In the genomic region with DNA sequence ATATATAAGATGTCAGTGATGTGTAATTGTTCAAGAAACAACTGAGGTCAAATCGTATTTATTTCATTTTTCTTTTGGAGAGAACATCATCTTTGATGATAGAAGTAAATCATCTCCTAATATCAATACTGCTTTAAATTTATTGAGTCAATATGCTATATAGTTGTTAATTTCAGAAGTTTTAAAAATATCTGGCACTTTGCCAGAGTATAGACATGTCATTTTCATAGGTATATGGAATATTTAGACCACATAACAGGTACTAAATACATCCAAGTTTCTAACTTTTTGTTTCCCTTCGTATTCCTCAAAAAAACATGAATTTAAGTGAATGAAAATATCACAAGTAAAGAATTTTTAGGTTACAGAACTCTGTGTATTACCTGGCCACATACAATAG, we compare ENCODE assay signal across 25 cellular contexts.
DNase-seq lines count a peak whose midpoint lies in the region; ATAC-seq, FAIRE-seq and TF ChIP-seq lines count a peak whose summit lies in the region.
"Had no signal": no experiment of that assay in that cellular context is flagged by ENCODE, and none has a peak within 500 bp of the region (broad histone marks: within the 10 kb centered on the region; RNA-seq: fewer than 3 reads in every experiment).

No MANE protein-coding gene starts in this region.

- CTCF ChIA-PET in K562 (lab: Yijun Ruan, JAX; ENCODE audit: low intra/inter-chr PET ratio): interaction anchor here (3.8 kb wide), 1 partner anchor 740 kb away, joined by 24 read pairs; no protein-coding TSS in a partner anchor

- WGBS in K562 (ENCODE audit: insufficient coverage, low coverage, missing lambda C conversion rate): 3% methylated on average over 2 of the region's 2 CpGs
- WGBS in pancreas, 2 donors: 49 to 70% methylated on average over 2 of the region's 2 CpGs

- no peak for TF ChIP-seq EP300 in K562 (IDR thresholded peaks at IDR 0.05; ENCODE audit: low read length)

- H3K36me3 ChIP-seq in K562 (ENCODE audit: control insufficient read depth, insufficient read depth, low read length) (no peaks in the 10 kb centered on the region), pancreas (no peaks in the 10 kb centered on the region)
- H3K36me3 ChIP-seq: BE2C, BLaER1 had no signal

- POLR2A ChIA-PET in K562 (lab: Yijun Ruan, JAX): no interaction called here

- DNase-seq in H54 (ENCODE audit: insufficient read length, low spot score) (no peak), K562 (ENCODE audit: extremely low read depth in 1 of 4, low spot score in 3 of 4) (no peak), pancreas (no peak), MV-4-11 (lab: John Stamatoyannopoulos, UW) (no peak)
- DNase-seq in stimulated activated CD4-positive, alpha-beta T cell treated with anti-CD3 and anti-CD28 coated beads, Interleukin-12 subunit alpha, Interleukin-12 subunit beta, amount 100 ng/mL, for 4 hours: no peak
- DNase-seq: 8988T; ACHN; BE2C; C1 segment of cervical spinal cord; CD4-positive, alpha-beta memory T cell; CD4-positive, CD25-positive, alpha-beta regulatory T cell; CD8-positive, alpha-beta memory T cell; COR-L47; DMS 273 treated with DMSO at 0.1 percent for 48 hours; DMS153; DMS53; DMS79; DND-41; EL; GDM1 had no signal

- TF ChIP-seq POLR2A in H54 (IDR thresholded peaks at IDR 0.05; ENCODE audit: low read depth, low read length) (no peak), K562 (conservative IDR thresholded peaks at IDR 0.05) (no peak)

- no peaks in the 10 kb centered on the region for H3K27me3 ChIP-seq in K562 (ENCODE audit: control insufficient read depth in 2 of 2, insufficient read depth in 2 of 2, low read length in 2 of 2)
- H3K27me3 ChIP-seq in pancreas: no peaks in the 10 kb centered on the region
- H3K27me3 ChIP-seq: BLaER1 had no signal

- no TSS peak for BruUV-seq in K562 (replicated peaks; lab: Mats Ljungman, UMichigan)

- no peak overlapping the region for H3K9ac ChIP-seq in K562 (ENCODE audit: insufficient read depth in 1 of 2, low read depth in 2 of 2, low read length in 2 of 2)
- H3K9ac ChIP-seq: BLaER1 had no signal

- H4K20me1 ChIP-seq in K562 (replicated peaks; ENCODE audit: control insufficient read depth, insufficient read depth, low read length): no peaks in the 10 kb centered on the region
- H4K20me1 ChIP-seq: BLaER1 had no signal

- H3K4me1 ChIP-seq in K562 (replicated peaks in 1 of 2; ENCODE audit: control insufficient read depth in 2 of 2, insufficient read depth in 2 of 2, low read length in 2 of 2): peaks cover 0 to 1% of the 10 kb centered on the region in 2 experiments; a peak in 2 of 5 replicates
- no peaks in the 10 kb centered on the region for H3K4me1 ChIP-seq in pancreas
- H3K4me1 ChIP-seq: BE2C, BLaER1 had no signal

- TF ChIP-seq RAD21 in K562 (CRISPR knock-in tag; conservative IDR thresholded peaks at IDR 0.05 in 1 of 2, IDR thresholded peaks at IDR 0.05 in 1 of 2): no peak

- H3K9me1 ChIP-seq in K562 (ENCODE audit: control insufficient read depth, insufficient read depth, low read length): no peaks in the 10 kb centered on the region

- in situ Hi-C loops in K562 (cut with MboI): no loop called here

- no peak overlapping the region for H3K4me2 ChIP-seq in K562 (ENCODE audit: insufficient read depth, low read length)
- H3K4me2 ChIP-seq: BLaER1 had no signal

- H2AFZ ChIP-seq in K562 (ENCODE audit: low read depth, low read length): no peak overlapping the region

- TF ChIP-seq CTCF in K562 (IDR thresholded peaks at IDR 0.05 in 2 of 3, conservative IDR thresholded peaks at IDR 0.05 in 1 of 3; ENCODE audit: insufficient read depth in 2 of 3, low read depth in 1 of 3, low read length in 3 of 3) (no peak), pancreas (IDR thresholded peaks at IDR 0.05) (no peak)

- no peaks in the 10 kb centered on the region for H3K79me2 ChIP-seq in K562 (ENCODE audit: control insufficient read depth, insufficient read depth, low read length)

- ATAC-seq in K562 (no peak), pancreas (no peak)
- ATAC-seq: GM12878 had no signal

- intact Hi-C loops in K562 (cut with micrococcal nuclease) (no loop called here), pancreas (cut with DNase I) (loop anchor here in 1 of 3 donors (10.0 kb wide), 2 partner anchors 620 to 750 kb away; no protein-coding TSS in a partner anchor)

- no peak overlapping the region for H3K27ac ChIP-seq in K562 (ENCODE audit: extremely low read depth, low read depth, low read length)
- no peak overlapping the region for H3K27ac ChIP-seq in pancreas
- H3K27ac ChIP-seq: BLaER1 had no signal

- FAIRE-seq in H54 (lab: Jason Lieb, UNC): peak; percentile 11
- FAIRE-seq in K562 (lab: Jason Lieb, UNC): no peak
- FAIRE-seq in pancreas (lab: Jason Lieb, UNC): peak; percentile 17
- FAIRE-seq: A204.1, GM12878, GM12892, GM18507 had no signal

- no peaks in the 10 kb centered on the region for H3K9me3 ChIP-seq in K562 (replicated peaks; ENCODE audit: control insufficient read depth, insufficient read depth, low read depth, low read length)
- no peaks in the 10 kb centered on the region for H3K9me3 ChIP-seq in pancreas
- H3K9me3 ChIP-seq: BE2C, BLaER1 had no signal

- no peak overlapping the region for H3K4me3 ChIP-seq in K562
- no peak overlapping the region for H3K4me3 ChIP-seq in pancreas
- H3K4me3 ChIP-seq: BLaER1, GM12878 had no signal

TF ChIP-seq in K562, 482 proteins besides CTCF, POLR2A, EP300 and RAD21:
- no peak for TF ChIP-seq POLR2AphosphoS2 (IDR thresholded peaks at IDR 0.05; ENCODE audit: low read length)
- peak; percentile 95 for TF ChIP-seq NFIC (IDR thresholded peaks at IDR 0.05)
- no peak for TF ChIP-seq CCNT2 (IDR thresholded peaks at IDR 0.05; ENCODE audit: borderline replicate concordance, extremely low read depth, insufficient read length, low read depth, low read length)
- TF ChIP-seq PTBP1 (IDR thresholded peaks at IDR 0.05; ENCODE audit: low read depth, low read length): no peak
- peak; percentile 92 for TF ChIP-seq NFIX (CRISPR knock-in tag; IDR thresholded peaks at IDR 0.05; ENCODE audit: low read depth)
